Comparison of ENCODE assay signal across 19 cellular contexts in the genomic region with DNA sequence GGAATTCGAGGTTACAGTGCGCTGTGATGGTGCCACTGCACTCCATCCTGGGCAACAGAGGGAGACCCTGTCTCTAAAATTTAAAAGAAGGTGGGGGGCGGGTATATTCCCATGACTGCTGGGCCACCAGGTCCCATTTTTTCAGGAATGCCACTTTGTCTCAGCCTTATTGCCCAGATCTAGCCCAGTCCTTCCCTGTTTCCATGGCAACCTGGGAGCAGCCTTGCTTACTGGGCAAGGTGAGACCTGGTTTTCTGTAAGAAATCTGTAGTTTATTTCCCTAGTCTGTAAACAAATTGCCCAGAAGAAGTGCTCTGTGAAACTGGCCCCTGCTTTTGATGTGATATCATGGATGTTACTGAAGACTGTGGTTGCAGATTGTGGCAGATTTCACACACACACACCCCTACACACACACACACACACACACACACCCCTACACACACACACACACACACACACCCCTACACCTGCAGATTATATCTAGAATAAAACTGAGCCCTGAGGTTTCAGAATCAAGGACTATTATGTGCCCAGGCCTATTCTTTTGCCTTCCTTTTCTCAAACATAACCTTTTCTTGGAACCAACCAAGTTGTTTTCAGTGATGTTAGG. TPM values are rescaled to one million over a fixed set of nuclear protein-coding genes. Genes with fewer than 3 reads are reported as not detected.
A peak's percentile ranks its signal among the peaks of the same experiment; 100 is the strongest.
DNase-seq lines count a peak whose midpoint lies in the region; ATAC-seq and TF ChIP-seq lines count a peak whose summit lies in the region.
"Had no signal": no experiment of that assay in that cellular context is flagged by ENCODE, and none has a peak within 500 bp of the region (broad histone marks: within the 10 kb centered on the region; RNA-seq: fewer than 3 reads in every experiment).

No MANE protein-coding gene starts in this region.

- H3K27me3 Mint-ChIP-seq in MCF 10A (ENCODE audit: insufficient read depth, unreplicated experiment) = no peaks in the 10 kb centered on the region
- H3K27me3 Mint-ChIP-seq in WTC11 (ENCODE audit: low read depth) = no peaks in the 10 kb centered on the region
- H3K27me3 Mint-ChIP-seq in endothelial cell (ENCODE audit: unreplicated experiment) = peaks cover 3% of the 10 kb centered on the region

- peak overlapping the region; percentile 64 for H3K27ac Mint-ChIP-seq in MCF 10A (ENCODE audit: low read depth, unreplicated experiment)
- H3K27ac Mint-ChIP-seq in WTC11 = 0 out of 2 replicates have a peak overlapping the region, but pooled peaks have one; percentile 23
- H3K27ac Mint-ChIP-seq in endothelial cell (ENCODE audit: unreplicated experiment) = peak overlapping the region; percentile 9
- H3K27ac Mint-ChIP-seq: GM23338 had no signal

- no peak for TF ChIP-seq POLR2A in stomach (IDR thresholded peaks at IDR 0.05)

- ATAC-seq in WTC11 (no peak), HG03521 (IDR thresholded peaks at IDR 0.05; ENCODE audit: unreplicated experiment) (no peak)
- ATAC-seq: body of pancreas had no signal

- no peaks in the 10 kb centered on the region for H3K27me3 ChIP-seq in mammary epithelial cell (ENCODE audit: insufficient read depth, low read length)
- no peaks in the 10 kb centered on the region for H3K27me3 ChIP-seq in stomach
- H3K27me3 ChIP-seq: body of pancreas, heart right ventricle had no signal

- H3K36me3 Mint-ChIP-seq in MCF 10A (ENCODE audit: insufficient read depth, unreplicated experiment) = peaks cover 62% of the 10 kb centered on the region
- peaks cover 14% of the 10 kb centered on the region for H3K36me3 Mint-ChIP-seq in WTC11
- H3K36me3 Mint-ChIP-seq in endothelial cell (ENCODE audit: low read depth, unreplicated experiment) = peaks cover 3% of the 10 kb centered on the region

- intact Hi-C loops in MCF 10A (cut with micrococcal nuclease) = no loop called here
- intact Hi-C loops in mammary epithelial cell (cut with micrococcal nuclease) = no loop called here
- intact Hi-C loops in stomach (cut with DNase I; ENCODE audit: low total_unique reads) = no loop called here

- peaks cover 74% of the 10 kb centered on the region for H3K79me2 ChIP-seq in mammary epithelial cell (ENCODE audit: insufficient read depth, low read length)

- H3K4me2 ChIP-seq in mammary epithelial cell (ENCODE audit: insufficient read depth, low read depth, low read length) = no peak overlapping the region
- H3K4me2 ChIP-seq: GM23338 had no signal

- H3K27ac ChIP-seq in mammary epithelial cell (ENCODE audit: insufficient read depth, low read depth, low read length) (no peak overlapping the region), stomach (peak overlapping the region in 4 of 5 donors; percentile 29 to 66 (median 56))
- H3K27ac ChIP-seq: body of pancreas had no signal

- POLR2A ChIA-PET in MCF 10A (lab: Yijun Ruan, JAX) = interaction anchor here (0.6 to 1.9 kb wide), 2 partner anchors 9 to 19 kb away, joined by 3 to 7 read pairs; a partner anchor contains a TSS
- POLR2A ChIA-PET in WTC11 (lab: Charles Lee) = no interaction called here

- WGBS in mammary epithelial cell (ENCODE audit: low coverage, missing lambda C conversion rate) = 96% methylated on average over 3 of the region's 3 CpGs
- 35 to 81% (median 43%) methylated on average over 3 of the region's 3 CpGs for WGBS in stomach, 5 donors

- DNase-seq in MCF 10A (ENCODE audit: unreplicated experiment) (no peak), mammary epithelial cell (no peak), WTC11 (ENCODE audit: low spot score) (no peak), endothelial cell (ENCODE audit: low spot score) (no peak), stomach (no peak), kidney glomerular epithelial cell (lab: John Stamatoyannopoulos, UW) (no peak), NCI-H2081 treated with DMSO at 0.1 percent for 48 hours (lab: John Stamatoyannopoulos, UW) (no peak)
- DNase-seq: activated naive CD4-positive, alpha-beta T cell treated with anti-CD3 and anti-CD28 coated beads, Interleukin-2, amount 50 U/mL, for 16 hours; body of pancreas; DMS153; heart right ventricle; mesenchymal stem cell; NCI-H187 treated with DMSO at 0.1 percent for 48 hours; NCI-H748 treated with DMSO at 0.1 percent for 48 hours; stimulated activated CD4-positive, alpha-beta T cell treated with anti-CD3 and anti-CD28 coated beads, Interleukin-15, amount 100 ng/mL, for 24 hours; stimulated activated naive CD4-positive, alpha-beta T cell treated with Interleukin-2 at 50 U/mL for 16 hours; trophoblast cell had no signal

- peaks cover 17% of the 10 kb centered on the region for H3K36me3 ChIP-seq in mammary epithelial cell (ENCODE audit: insufficient read depth, low read length)
- peaks cover 4 to 41% (median 32%) of the 10 kb centered on the region in 4 donors for H3K36me3 ChIP-seq in stomach

- no peak overlapping the region for H3K4me3 Mint-ChIP-seq in MCF 10A (ENCODE audit: unreplicated experiment)
- H3K4me3 Mint-ChIP-seq in WTC11 = no peak overlapping the region
- no peak overlapping the region for H3K4me3 Mint-ChIP-seq in endothelial cell (ENCODE audit: unreplicated experiment)
- H3K4me3 Mint-ChIP-seq: GM23338 had no signal

- no peak overlapping the region for H3K9ac ChIP-seq in mammary epithelial cell (ENCODE audit: insufficient read depth, low read length)

- BruUV-seq in MCF 10A (replicated peaks; lab: Mats Ljungman, UMichigan) (no TSS peak), mammary epithelial cell (replicated peaks; lab: Mats Ljungman, UMichigan) (no TSS peak)

- dilution Hi-C loops in mammary epithelial cell (cut with HindIII; ENCODE audit: low sequenced_read_pairs) = no loop called here

- H2AFZ ChIP-seq in mammary epithelial cell (ENCODE audit: low read depth, low read length) = no peak overlapping the region
- H2AFZ ChIP-seq: GM23338 had no signal

- no peaks in the 10 kb centered on the region for H3K9me3 ChIP-seq in mammary epithelial cell (replicated peaks; ENCODE audit: insufficient read depth, low read length)
- H3K9me3 ChIP-seq in stomach = no peaks in the 10 kb centered on the region
- H3K9me3 ChIP-seq: body of pancreas, heart right ventricle had no signal

- TF ChIP-seq CTCF in MCF 10A (IDR thresholded peaks at IDR 0.05; ENCODE audit: unreplicated experiment) (no peak), mammary epithelial cell (conservative IDR thresholded peaks at IDR 0.05 in 1 of 2, IDR thresholded peaks at IDR 0.05 in 1 of 2; ENCODE audit: extremely low read depth in 1 of 2, insufficient read depth in 1 of 2, low read depth in 1 of 2, low read length in 2 of 2) (no peak), WTC11 (IDR thresholded peaks at IDR 0.05) (no peak), endothelial cell (IDR thresholded peaks at IDR 0.05; ENCODE audit: unreplicated experiment) (no peak), stomach (IDR thresholded peaks at IDR 0.05) (no peak)

- CTCF ChIA-PET in MCF 10A (lab: Yijun Ruan, JAX) (no interaction called here), mammary epithelial cell (lab: Charles Lee; ENCODE audit: low non-redundant PET) (no interaction called here), WTC11 (lab: Charles Lee) (no interaction called here)

- in situ Hi-C loops in mammary epithelial cell (cut with MboI; ENCODE audit: low sequenced_read_pairs in 2 of 2) = no loop called here

- H3K4me1 ChIP-seq in mammary epithelial cell (ENCODE audit: insufficient read depth, low read length) (no peaks in the 10 kb centered on the region), stomach (peaks cover 47 to 97% (median 68%) of the 10 kb centered on the region in 4 donors)

- TF ChIP-seq EP300 in stomach (IDR thresholded peaks at IDR 0.05) = no peak

- H3K4me1 Mint-ChIP-seq in MCF 10A (ENCODE audit: insufficient read depth, unreplicated experiment) (peaks cover 12% of the 10 kb centered on the region), WTC11 (peaks cover 13% of the 10 kb centered on the region), endothelial cell (ENCODE audit: unreplicated experiment) (peaks cover 9% of the 10 kb centered on the region)

- H3K4me3 ChIP-seq in mammary epithelial cell (replicated peaks in 1 of 3; ENCODE audit: insufficient read depth in 1 of 3, low read depth in 2 of 3, low read length in 3 of 3) (no peak overlapping the region), stomach (no peak overlapping the region)
- H3K4me3 ChIP-seq: body of pancreas, GM23338, heart right ventricle had no signal

- H3K9me3 Mint-ChIP-seq in MCF 10A (ENCODE audit: unreplicated experiment) (no peaks in the 10 kb centered on the region), WTC11 (no peaks in the 10 kb centered on the region), endothelial cell (ENCODE audit: unreplicated experiment) (no peaks in the 10 kb centered on the region)
- H3K9me3 Mint-ChIP-seq: GM23338 had no signal

- H4K20me1 ChIP-seq in mammary epithelial cell (ENCODE audit: insufficient read depth, low read length) = no peaks in the 10 kb centered on the region

TF ChIP-seq in WTC11, 78 proteins besides CTCF, POLR2A, EP300 and RAD21:
- TF ChIP-seq MYBL2 (CRISPR knock-in tag; IDR thresholded peaks at IDR 0.05) (no peak), SMAD4 (CRISPR knock-in tag; IDR thresholded peaks at IDR 0.05) (no peak), EMX1 (CRISPR knock-in tag; IDR thresholded peaks at IDR 0.05) (no peak)

RNA-seq across cellular contexts. Expression of a gene that starts 19.6 kb away (rescaled TPM):
- total RNA-seq in MCF 10A (2022) (75.1 and 91.1 TPM in 2 replicates), mammary epithelial cell (10 to 100 TPM; 82.4 to 96.9 TPM), WTC11 (2021) (79.6 to 90.5 TPM (median 89.7 TPM) in 3 replicates), endothelial cell (ENCODE audit: unreplicated experiment) (67.1 TPM), stomach (10 to 100 TPM; 21.6 to 92.0 (median 56.5) TPM)
- polyA plus RNA-seq in mammary epithelial cell (81.2 TPM), stomach (10 to 100 TPM; 19.8 to 31.8 (median 30.8) TPM)
- polyA minus RNA-seq in mammary epithelial cell = 222 TPM

RNA-seq across cellular contexts. Expression of a gene that starts 44.0 kb away (rescaled TPM):
- total RNA-seq in MCF 10A (2022) (49.7 and 58.0 TPM in 2 replicates), mammary epithelial cell (10 to 100 TPM; 48.2 to 87.9 TPM), WTC11 (2021) (58.6 to 61.9 TPM (median 60.9 TPM) in 3 replicates), endothelial cell (ENCODE audit: unreplicated experiment) (79.4 TPM), stomach (100 to 1,000 TPM in 4 of 5 donors, 10 to 100 TPM in 1; 60.7 to 235 (median 111) TPM)
- polyA plus RNA-seq in mammary epithelial cell (61.8 TPM), stomach (10 to 100 TPM; 13.4 to 36.1 (median 24.5) TPM)
- 37.2 TPM for polyA minus RNA-seq in mammary epithelial cell

RNA-seq across cellular contexts. Expression of a gene that starts 52.3 kb away (rescaled TPM):
- 104 and 105 TPM in 2 replicates for total RNA-seq in MCF 10A (2022)
- 10 to 100 TPM; 51.3 to 85.8 TPM for total RNA-seq in mammary epithelial cell
- polyA plus RNA-seq in mammary epithelial cell = 78.1 TPM
- 87.3 TPM for polyA minus RNA-seq in mammary epithelial cell
- 69.4 to 83.1 TPM (median 74.5 TPM) in 3 replicates for total RNA-seq in WTC11 (2021)
- total RNA-seq in endothelial cell (ENCODE audit: unreplicated experiment) = 71.6 TPM
- total RNA-seq in stomach = 10 to 100 TPM; 35.6 to 95.1 (median 47.4) TPM
- 10 to 100 TPM; 40.9 to 98.7 (median 63.7) TPM for polyA plus RNA-seq in stomach

Comparison
In these comparisons a context has a peak if more than half of its experiments do, and no peak if none do; other contexts are left out.
1. H3K27ac Mint-ChIP-seq: peak in every context shown above with its lines; median percentile 64 in MCF 10A; 23 in WTC11; 9 in endothelial cell.